Comparison of ENCODE assay signal across 8 cellular contexts in the genomic region with DNA sequence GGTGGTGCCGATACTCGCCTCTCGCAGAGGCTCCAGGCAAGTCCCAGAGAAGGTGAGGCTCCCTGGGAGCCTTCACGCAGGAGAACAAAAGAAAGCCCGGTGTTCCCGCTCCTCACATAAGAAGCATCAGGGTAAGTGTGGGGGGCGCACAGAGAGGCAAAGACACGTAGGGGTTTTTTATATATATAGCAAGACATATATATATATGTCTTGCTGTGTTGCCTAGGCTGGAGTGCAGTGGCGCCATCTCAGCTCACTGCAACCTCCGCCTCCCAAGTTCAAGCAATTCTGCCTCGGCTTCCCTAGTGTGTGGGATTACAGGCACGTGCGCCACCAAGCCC.
DNase-seq lines count a peak whose midpoint lies in the region; ATAC-seq, FAIRE-seq and TF ChIP-seq lines count a peak whose summit lies in the region.

No MANE protein-coding gene starts in this region.

- intact Hi-C loops in gastrocnemius medialis (cut with DNase I; ENCODE audit: low total_unique reads), result no loop called here

- FAIRE-seq in frontal cortex (lab: Jason Lieb, UNC), result no peak

- ATAC-seq in GM18907 (IDR thresholded peaks at IDR 0.05; ENCODE audit: unreplicated experiment) (peak; percentile 15), gastrocnemius medialis (no peak), HG03097 (IDR thresholded peaks at IDR 0.05; ENCODE audit: low FRiP score, unreplicated experiment) (no peak)

- no peaks in the 10 kb centered on the region for H3K27me3 ChIP-seq in HL-60 (ENCODE audit: insufficient read depth, poor library complexity, severe bottlenecking)
- no peaks in the 10 kb centered on the region for H3K27me3 ChIP-seq in gastrocnemius medialis

- no peak overlapping the region for H3K27ac ChIP-seq in HL-60 (replicated peaks)
- no peak overlapping the region for H3K27ac ChIP-seq in gastrocnemius medialis

- peaks cover 9 to 14% of the 10 kb centered on the region in 2 donors for H3K4me1 ChIP-seq in gastrocnemius medialis

- H3K4me3 ChIP-seq in HL-60 (replicated peaks; ENCODE audit: insufficient read depth, low read length) (peak overlapping the region; percentile 59), choroid plexus epithelial cell (ENCODE audit: low read depth, low read length) (peak overlapping the region; percentile 44), gastrocnemius medialis (peak overlapping the region; percentile 49 to 60 (median 52))

- no peaks in the 10 kb centered on the region for H3K36me3 ChIP-seq in gastrocnemius medialis

- TF ChIP-seq POLR2A in gastrocnemius medialis (IDR thresholded peaks at IDR 0.05), result no peak

- DNase-seq in HL-60 (ENCODE audit: low read depth in 1 of 2, low spot score in 1 of 2) (no peak), choroid plexus epithelial cell (ENCODE audit: low read depth) (no peak), gastrocnemius medialis (no peak), NCI-H226 (no peak), frontal cortex (ENCODE audit: low spot score in 2 of 2) (no peak)
- no peak for DNase-seq in stimulated activated CD4-positive, alpha-beta T cell treated with anti-CD3 and anti-CD28 coated beads, Interleukin-2, amount 100 ng/mL, for 48 hours

- TF ChIP-seq CTCF in HL-60 (IDR thresholded peaks at IDR 0.05; ENCODE audit: insufficient read depth, low read length), result no peak
- TF ChIP-seq CTCF in choroid plexus epithelial cell (conservative IDR thresholded peaks at IDR 0.05; ENCODE audit: low read depth, low read length), result no peak
- no peak for TF ChIP-seq CTCF in gastrocnemius medialis (IDR thresholded peaks at IDR 0.05 in 4 of 5, conservative IDR thresholded peaks at IDR 0.05 in 1 of 5)

- H3K9me3 ChIP-seq in gastrocnemius medialis, result no peaks in the 10 kb centered on the region

- in situ Hi-C loops in gastrocnemius medialis (cut with MboI; ENCODE audit: low sequenced_read_pairs in 4 of 4), result loop anchor here (5.0 to 25.0 kb wide), 6 partner anchors 105 to 462 kb away; no protein-coding TSS in a partner anchor
